18 cellular contexts compared by ENCODE assay signal in genomic region chr9:35452481-35452880, GRCh38. TPM values are rescaled to one million over a fixed set of nuclear protein-coding genes. Genes with fewer than 3 reads are reported as not detected.
DNase-seq lines count a peak whose midpoint lies in the region; ATAC-seq and TF ChIP-seq lines count a peak whose summit lies in the region.
"Had no signal": no experiment of that assay in that cellular context is flagged by ENCODE, and none has a peak within 500 bp of the region (broad histone marks: within the 10 kb centered on the region; RNA-seq: fewer than 3 reads in every experiment).

No MANE protein-coding gene starts in this region.

- H3K36me3 ChIP-seq in Karpas-422 (ENCODE audit: insufficient read depth, low read length) (no peaks in the 10 kb centered on the region), kidney epithelial cell (ENCODE audit: control insufficient read depth, insufficient read depth, low read length) (no peaks in the 10 kb centered on the region)
- H3K36me3 ChIP-seq: BLaER1 treated with 17β-estradiol and CSF1 and Interleukin-3, amounts not matched to agents 10 nM and 100 nM; gastroesophageal sphincter had no signal

- no peaks in the 10 kb centered on the region for H3K9me2 ChIP-seq in Karpas-422 (replicated peaks; ENCODE audit: insufficient read depth, low read length)

- no peak overlapping the region for H3K9ac ChIP-seq in Karpas-422 (ENCODE audit: low read length)
- H3K9ac ChIP-seq: BLaER1 treated with 17β-estradiol and CSF1 and Interleukin-3, amounts not matched to agents 10 nM and 100 nM had no signal

- H3K9me3 ChIP-seq in Karpas-422 (ENCODE audit: low read length): no peaks in the 10 kb centered on the region
- H3K9me3 ChIP-seq: gastroesophageal sphincter had no signal

- H3K27ac ChIP-seq in Karpas-422 (ENCODE audit: low read length): no peak overlapping the region
- H3K27ac ChIP-seq: BLaER1 treated with 17β-estradiol and CSF1 and Interleukin-3, amounts not matched to agents 10 nM and 100 nM; gastroesophageal sphincter had no signal

- no peaks in the 10 kb centered on the region for H3K4me1 ChIP-seq in Karpas-422 (ENCODE audit: low read length)
- H3K4me1 ChIP-seq: BLaER1 treated with 17β-estradiol and CSF1 and Interleukin-3, amounts not matched to agents 10 nM and 100 nM; gastroesophageal sphincter had no signal

- H3K4me3 Mint-ChIP-seq in endothelial cell (ENCODE audit: unreplicated experiment): no peak overlapping the region
- H3K4me3 Mint-ChIP-seq: activated naive CD8-positive, alpha-beta T cell; activated T-cell treated with anti-CD3 and anti-CD28 coated beads, Interleukin-2, amount 50 U/mL, for 24 hours; nephron progenitor cell had no signal

- H2AFZ ChIP-seq in Karpas-422 (ENCODE audit: low read length): no peak overlapping the region

- no peak overlapping the region for H3K27ac Mint-ChIP-seq in endothelial cell (ENCODE audit: unreplicated experiment)
- H3K27ac Mint-ChIP-seq: activated naive CD8-positive, alpha-beta T cell; activated T-cell treated with anti-CD3 and anti-CD28 coated beads, Interleukin-2, amount 50 U/mL, for 24 hours; nephron progenitor cell had no signal

- no peak overlapping the region for H3K4me3 ChIP-seq in Karpas-422 (ENCODE audit: low read length)
- H3K4me3 ChIP-seq in astrocyte of the spinal cord (ENCODE audit: low read depth, low read length): no peak overlapping the region
- no peak overlapping the region for H3K4me3 ChIP-seq in kidney epithelial cell (ENCODE audit: low read depth, low read length)
- H3K4me3 ChIP-seq: BLaER1 treated with 17β-estradiol and CSF1 and Interleukin-3, amounts not matched to agents 10 nM and 100 nM; gastroesophageal sphincter; lung had no signal

- H3K27me3 Mint-ChIP-seq in endothelial cell (ENCODE audit: unreplicated experiment): peaks cover 7% of the 10 kb centered on the region

- in situ Hi-C loops in astrocyte of the spinal cord (cut with HindIII; ENCODE audit: low sequenced_read_pairs): no loop called here

- H3K4me2 ChIP-seq in Karpas-422 (ENCODE audit: low read depth, low read length, poor library complexity, severe bottlenecking): no peak overlapping the region
- H3K4me2 ChIP-seq: BLaER1 treated with 17β-estradiol and CSF1 and Interleukin-3, amounts not matched to agents 10 nM and 100 nM had no signal

- no peaks in the 10 kb centered on the region for H3K36me3 Mint-ChIP-seq in endothelial cell (ENCODE audit: low read depth, unreplicated experiment)

- DNase-seq in EH (ENCODE audit: low read depth) (peak; percentile 13), Karpas-422 (peak; percentile 46), astrocyte of the spinal cord (ENCODE audit: low read depth, low spot score) (no peak), kidney epithelial cell (ENCODE audit: low read depth) (no peak), endothelial cell (ENCODE audit: low spot score) (no peak)
- DNase-seq: activated CD4-positive, alpha-beta T cell treated with anti-CD3 and anti-CD28 coated beads, Interleukin-2, amount 50 U/mL, for 4 hours; activated T-cell treated with anti-CD3 and anti-CD28 coated beads, Interleukin-2, amount 50 U/mL, for 24 hours; DMS79; effector memory CD4-positive, alpha-beta T cell; NCI-H1105 treated with DMSO at 0.1 percent for 48 hours; nephron progenitor cell; right cardiac atrium had no signal

- ATAC-seq in GM18870 (IDR thresholded peaks at IDR 0.05; ENCODE audit: unreplicated experiment) (no peak), GM19328 (IDR thresholded peaks at IDR 0.05; ENCODE audit: unreplicated experiment) (no peak)
- ATAC-seq: gastroesophageal sphincter, right cardiac atrium had no signal

- peak; percentile 23 for TF ChIP-seq CTCF in astrocyte of the spinal cord (IDR thresholded peaks at IDR 0.05; ENCODE audit: low read depth, low read length)
- TF ChIP-seq CTCF in kidney epithelial cell (IDR thresholded peaks at IDR 0.05; ENCODE audit: insufficient read depth, low read length, poor library complexity, severe bottlenecking): peak; percentile 2
- TF ChIP-seq CTCF in endothelial cell (IDR thresholded peaks at IDR 0.05; ENCODE audit: unreplicated experiment): no peak

- H3K27me3 ChIP-seq in Karpas-422 (ENCODE audit: low read length) (no peaks in the 10 kb centered on the region), kidney epithelial cell (ENCODE audit: control insufficient read depth, insufficient read depth, low read length) (no peaks in the 10 kb centered on the region)
- H3K27me3 ChIP-seq: BLaER1 treated with 17β-estradiol and CSF1 and Interleukin-3, amounts not matched to agents 10 nM and 100 nM had no signal

- H3K79me2 ChIP-seq in Karpas-422 (ENCODE audit: low read length): no peaks in the 10 kb centered on the region

- no peaks in the 10 kb centered on the region for H3K4me1 Mint-ChIP-seq in endothelial cell (ENCODE audit: unreplicated experiment)
- H3K4me1 Mint-ChIP-seq: nephron progenitor cell had no signal

- H4K20me1 ChIP-seq in Karpas-422 (ENCODE audit: insufficient read depth, low read depth, low read length): no peaks in the 10 kb centered on the region
- H4K20me1 ChIP-seq: BLaER1 treated with 17β-estradiol and CSF1 and Interleukin-3, amounts not matched to agents 10 nM and 100 nM had no signal

- H3K9me3 Mint-ChIP-seq in endothelial cell (ENCODE audit: unreplicated experiment): no peaks in the 10 kb centered on the region

RNA-seq across cellular contexts. Expression of gene RUSC2, which starts 37.4 kb away (rescaled TPM):
- not detected in 2 replicates for total RNA-seq in Karpas-422 (2014; rRNA removed; shearing (Covaris generic); ENCODE audit: low replicate concordance)
- total RNA-seq in kidney epithelial cell: 29.6 and 33.6 TPM in 2 replicates
- total RNA-seq in endothelial cell (ENCODE audit: unreplicated experiment): 22.3 TPM

Comparison
In these comparisons a context has a peak if more than half of its experiments do, and no peak if none do; other contexts are left out.
1. DNase-seq: peak in EH (single experiment) and Karpas-422 (single experiment); none in astrocyte of the spinal cord (single experiment), kidney epithelial cell (single experiment) and endothelial cell (single experiment).
2. RNA of gene RUSC2, which starts 37.4 kb away (total RNA-seq): 29.6 to 33.6 TPM in kidney epithelial cell and 22.3 TPM in endothelial cell (single experiment); not detected in Karpas-422; every median in the first group is over 10 times any median in the second.